ENCODE assay signal across 31 cellular contexts in the genomic region with DNA sequence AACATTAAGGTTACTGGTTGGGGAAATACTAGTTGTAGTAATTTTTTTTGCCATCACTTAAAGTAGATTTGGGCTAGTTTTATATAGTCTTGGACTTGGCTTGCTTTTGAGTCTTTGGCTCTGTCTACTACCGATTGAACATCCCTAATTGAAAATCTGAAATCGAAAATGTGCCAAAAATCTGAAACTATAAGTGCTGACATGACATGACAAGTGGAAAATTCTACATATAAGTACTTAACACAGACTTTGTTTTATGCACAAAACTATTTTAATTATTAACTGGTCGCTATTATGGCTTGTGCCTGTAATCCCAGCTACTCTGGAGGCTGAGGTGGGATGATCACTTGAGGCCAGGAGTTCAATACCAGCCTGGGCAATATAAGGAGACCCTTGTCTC. TPM values are rescaled to one million over a fixed set of nuclear protein-coding genes. Genes with fewer than 3 reads are reported as not detected.
"Had no signal": no experiment of that assay in that cellular context is flagged by ENCODE, and none has a peak within 500 bp of the region (broad histone marks: within the 10 kb centered on the region; RNA-seq: fewer than 3 reads in every experiment).

No MANE protein-coding gene starts in this region.

- FAIRE-seq: astrocyte, TTC549 had no signal

- H3K4me3 Mint-ChIP-seq: activated B cell treated with CpG ODN at 0.5 μM for 24 hours; activated CD4-positive, alpha-beta T cell treated with anti-CD3 and anti-CD28 coated beads, Interleukin-2, amount 10 ng/mL, durations not matched to agents 24 days and 14 days; activated naive CD4-positive, alpha-beta T cell treated with anti-CD3 and anti-CD28 coated beads for 36 hours; activated naive CD8-positive, alpha-beta T cell; activated T-helper 17 cell treated with anti-CD3 and anti-CD28 coated beads, Interleukin-2, amount 50 U/mL, for 72 hours; brain; T-cell had no signal

- H3K27ac Mint-ChIP-seq: activated B cell treated with CpG ODN at 0.5 μM for 24 hours; activated CD4-positive, alpha-beta T cell treated with anti-CD3 and anti-CD28 coated beads, Interleukin-2, amount 10 ng/mL, durations not matched to agents 24 days and 14 days; activated naive CD4-positive, alpha-beta T cell treated with anti-CD3 and anti-CD28 coated beads for 36 hours; activated naive CD8-positive, alpha-beta T cell; activated T-helper 17 cell treated with anti-CD3 and anti-CD28 coated beads, Interleukin-2, amount 50 U/mL, for 72 hours; brain; T-cell had no signal

- DNase-seq: activated B cell treated with CpG ODN at 0.5 μM for 24 hours; activated CD4-positive, alpha-beta T cell treated with anti-CD3 and anti-CD28 coated beads for 1 hour; activated CD4-positive, alpha-beta T cell treated with anti-CD3 and anti-CD28 coated beads, Interleukin-2, amount 10 ng/mL, durations not matched to agents 24 days and 14 days; activated CD4-positive, alpha-beta T cell treated with anti-CD3 and anti-CD28 coated beads, Interleukin-2, amount 50 U/mL, for 48 hours; activated gamma-delta T cell; activated naive CD4-positive, alpha-beta T cell treated with anti-CD3 and anti-CD28 coated beads for 36 hours; activated T-cell treated with anti-CD3 and anti-CD28 coated beads for 4 hours; activated T-cell treated with anti-CD3 and anti-CD28 coated beads, Interleukin-2, amount 50 U/mL, for 48 hours; amygdala; cerebellar nuclear complex; MM.1S; NCI-H1105; NCI-H1436; NCI-H1694 treated with DMSO at 0.1 percent for 48 hours; NCI-H2029 treated with DMSO at 0.1 percent for 48 hours; NCI-H510A treated with DMSO at 0.1 percent for 48 hours; NCI-H69; NK-92 treated with Interleukin-12 subunit alpha and Interleukin-12 subunit beta, amount 100 ng/mL, for 24 hours; OCI-M1; RPMI8226; T-cell; T-helper 2 cell; T1000 had no signal

- H3K27me3 Mint-ChIP-seq: activated B cell treated with CpG ODN at 0.5 μM for 24 hours; activated CD4-positive, alpha-beta T cell treated with anti-CD3 and anti-CD28 coated beads, Interleukin-2, amount 10 ng/mL, durations not matched to agents 24 days and 14 days; activated naive CD8-positive, alpha-beta T cell; activated T-helper 17 cell treated with anti-CD3 and anti-CD28 coated beads, Interleukin-2, amount 50 U/mL, for 72 hours; brain; T-cell had no signal

- H3K9me3 Mint-ChIP-seq: activated B cell treated with CpG ODN at 0.5 μM for 24 hours; activated CD4-positive, alpha-beta T cell treated with anti-CD3 and anti-CD28 coated beads, Interleukin-2, amount 10 ng/mL, durations not matched to agents 24 days and 14 days; activated naive CD4-positive, alpha-beta T cell treated with anti-CD3 and anti-CD28 coated beads for 36 hours; activated T-helper 17 cell treated with anti-CD3 and anti-CD28 coated beads, Interleukin-2, amount 50 U/mL, for 72 hours; T-cell had no signal

- H3K36me3 Mint-ChIP-seq: activated naive CD8-positive, alpha-beta T cell had no signal

- H3K27ac ChIP-seq: SK-N-MC had no signal

- ATAC-seq: activated T-helper 17 cell treated with anti-CD3 and anti-CD28 coated beads, Interleukin-2, amount 50 U/mL, for 72 hours; Panc1; Right ventricle myocardium inferior; T-cell had no signal

- H3K4me3 ChIP-seq: SK-N-MC had no signal

RNA-seq across cellular contexts. Expression of a gene that starts 39.9 kb away (rescaled TPM):
- total RNA-seq: activated B cell treated with CpG ODN at 0.5 μM for 24 hours; activated CD4-positive, alpha-beta T cell treated with anti-CD3 and anti-CD28 coated beads, Interleukin-2, amount 10 ng/mL, durations not matched to agents 24 days and 14 days; activated naive CD4-positive, alpha-beta T cell treated with anti-CD3 and anti-CD28 coated beads for 36 hours; activated T-helper 17 cell treated with anti-CD3 and anti-CD28 coated beads, Interleukin-2, amount 50 U/mL, for 72 hours; astrocyte had no signal
